15 cellular contexts compared by ENCODE assay signal in the genomic region with DNA sequence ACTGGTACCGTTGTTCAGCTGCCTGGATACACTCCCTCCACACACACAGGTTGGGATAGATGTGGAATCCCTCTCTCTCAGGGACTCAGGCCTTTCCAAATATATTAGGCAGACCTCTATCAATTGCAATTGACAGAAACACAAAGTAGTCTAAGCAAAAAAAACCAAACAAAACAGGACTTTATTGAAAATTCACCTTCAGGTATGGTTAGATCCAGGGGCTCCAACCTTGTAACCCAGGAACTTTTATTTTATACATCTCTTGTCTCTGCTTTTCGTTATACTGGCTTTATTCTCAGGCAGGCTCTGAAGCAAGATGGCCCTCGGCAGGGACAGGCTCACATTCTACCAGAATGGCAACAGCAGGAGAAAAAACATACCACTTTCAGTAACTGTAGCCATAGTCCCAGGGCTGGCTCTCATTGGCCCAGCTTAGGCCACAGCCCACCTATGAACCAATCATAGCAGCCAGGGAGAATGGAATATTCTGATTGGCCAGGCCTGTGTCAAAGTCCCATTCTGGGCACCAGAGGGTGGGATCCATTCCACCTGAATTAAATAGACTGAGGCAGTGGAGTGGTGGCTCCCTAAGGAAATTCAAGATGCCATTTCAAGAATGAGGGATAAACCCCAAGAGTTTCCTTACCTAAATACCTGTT. TPM values are rescaled to one million over a fixed set of nuclear protein-coding genes. Genes with fewer than 3 reads are reported as not detected.
DNase-seq lines count a peak whose midpoint lies in the region; TF ChIP-seq lines count a peak whose summit lies in the region.
"Had no signal": no experiment of that assay in that cellular context is flagged by ENCODE, and none has a peak within 500 bp of the region (broad histone marks: within the 10 kb centered on the region; RNA-seq: fewer than 3 reads in every experiment).

No MANE protein-coding gene starts in this region.

- H3K36me3 Mint-ChIP-seq in chondrocyte (ENCODE audit: low read depth) = peaks cover 45% of the 10 kb centered on the region

- no peaks in the 10 kb centered on the region for H3K9me3 Mint-ChIP-seq in chondrocyte (ENCODE audit: low read depth)

- H3K4me3 Mint-ChIP-seq in chondrocyte (ENCODE audit: unreplicated experiment) = no peak overlapping the region

- intact Hi-C loops in posterior vena cava (cut with DNase I) = loop anchor here in 1 of 2 donors (5.0 kb wide), 1 partner anchor 86 kb away; no protein-coding TSS in a partner anchor

- no peak for TF ChIP-seq CTCF in chondrocyte (IDR thresholded peaks at IDR 0.05)

- peak overlapping the region; percentile 86 for H3K27ac Mint-ChIP-seq in chondrocyte (ENCODE audit: unreplicated experiment)

- no peaks in the 10 kb centered on the region for H3K27me3 Mint-ChIP-seq in chondrocyte (ENCODE audit: low read depth)

- DNase-seq in DMS 273 (lab: John Stamatoyannopoulos, UW; ENCODE audit: unreplicated experiment) (peak; percentile 39), DMS 273 treated with DMSO at 0.1 percent for 48 hours (lab: John Stamatoyannopoulos, UW) (no peak), NAMALWA (ENCODE audit: low spot score) (peak; percentile 44), chondrocyte (ENCODE audit: low spot score) (no peak), posterior vena cava (ENCODE audit: low spot score) (peak; percentile 5), NCI-H1092 treated with DMSO at 0.1 percent for 48 hours (lab: John Stamatoyannopoulos, UW) (no peak), NCI-H748 treated with DMSO at 0.1 percent for 48 hours (lab: John Stamatoyannopoulos, UW) (no peak), OCI-M2 (lab: John Stamatoyannopoulos, UW; ENCODE audit: unreplicated experiment) (no peak)
- DNase-seq: 8988T, C1 segment of cervical spinal cord, MV-4-11, NCI-H146, NCI-H524, OCI-M1 had no signal

- H3K4me1 Mint-ChIP-seq in chondrocyte (ENCODE audit: low read depth) = peaks cover 23% of the 10 kb centered on the region

RNA-seq across cellular contexts. Expression of a gene that starts 13.1 kb away (rescaled TPM):
- 5.2 to 6.5 TPM (median 5.4 TPM) in 3 replicates for total RNA-seq in chondrocyte
- 1 to 10 TPM; 4.1 to 7.8 TPM for total RNA-seq in posterior vena cava

RNA-seq across cellular contexts. Expression of a gene that starts 14.5 kb away (rescaled TPM):
- total RNA-seq in chondrocyte (44.4 to 93.2 TPM (median 89.7 TPM) in 3 replicates), posterior vena cava (10 to 100 TPM; 22.4 to 35.6 TPM)

RNA-seq across cellular contexts. Expression of a gene that starts 40.8 kb away (rescaled TPM):
- total RNA-seq in chondrocyte = not detected in 3 replicates
- total RNA-seq in posterior vena cava = not detected
- total RNA-seq: SJSA1 had no signal

RNA-seq across cellular contexts. Expression of a gene that starts 44.8 kb away (rescaled TPM):
- total RNA-seq in chondrocyte (not detected in 3 replicates), posterior vena cava (not detected)

Comparison
In these comparisons a context has a peak if more than half of its experiments do, and no peak if none do; other contexts are left out.
1. DNase-seq: peak in DMS 273 (single experiment), NAMALWA (single experiment) and posterior vena cava (single experiment); none in DMS 273 treated with DMSO at 0.1 percent for 48 hours (single experiment), chondrocyte (single experiment), NCI-H1092 treated with DMSO at 0.1 percent for 48 hours (single experiment), NCI-H748 treated with DMSO at 0.1 percent for 48 hours (single experiment) and OCI-M2 (single experiment).